Comparison of ENCODE assay signal across 8 cellular contexts in genomic region chr1:231806623-231807470, GRCh38.
DNase-seq lines count a peak whose midpoint lies in the region; ATAC-seq and TF ChIP-seq lines count a peak whose summit lies in the region.

No MANE protein-coding gene starts in this region.

- H3K79me2 ChIP-seq in OCI-LY3 (ENCODE audit: low read length) = no peaks in the 10 kb centered on the region

- H3K27ac ChIP-seq in HL-60 (replicated peaks) = peak overlapping the region; percentile 71
- no peak overlapping the region for H3K27ac ChIP-seq in OCI-LY3 (ENCODE audit: low read length)
- H3K27ac ChIP-seq in body of pancreas = no peak overlapping the region

- 65 to 80% methylated on average over 15 to 21 of the region's 21 CpGs for WGBS in body of pancreas, 2 donors

- no peak overlapping the region for H3K9ac ChIP-seq in OCI-LY3 (ENCODE audit: low read length)

- DNase-seq in DMS53 (lab: John Stamatoyannopoulos, UW) = peak; percentile 84
- peak; percentile 59 to 89 for DNase-seq in HL-60 (ENCODE audit: low read depth in 1 of 2, low spot score in 1 of 2)
- DNase-seq in body of pancreas = peak; percentile 22 to 47 (median 32)
- peak; percentile 89 for DNase-seq in islet precursor cell
- peak; percentile 7 to 17 (median 9) for DNase-seq in stimulated activated CD4-positive, alpha-beta T cell treated with anti-CD3 and anti-CD28 coated beads, TNF-alpha, amount 100 ng/mL, for 48 hours (ENCODE audit: low read depth in 3 of 3)

- H4K20me1 ChIP-seq in OCI-LY3 (ENCODE audit: insufficient read depth, low read length) = no peaks in the 10 kb centered on the region

- TF ChIP-seq POLR2A in body of pancreas (IDR thresholded peaks at IDR 0.05) = no peak

- H2AFZ ChIP-seq in OCI-LY3 (ENCODE audit: low read depth, low read length) = no peak overlapping the region

- H3K4me1 ChIP-seq in OCI-LY3 (ENCODE audit: low read length) (0 out of 2 replicates have a peak, but pooled peaks cover 3% of the 10 kb centered on the region), body of pancreas (no peaks in the 10 kb centered on the region)

- H3K27me3 ChIP-seq in HL-60 (ENCODE audit: insufficient read depth, poor library complexity, severe bottlenecking) (no peaks in the 10 kb centered on the region), OCI-LY3 (ENCODE audit: low read depth, low read length) (peaks cover 7% of the 10 kb centered on the region; the same call in 1 of the 2 replicates), body of pancreas (no peaks in the 10 kb centered on the region)

- H3K4me3 ChIP-seq in HL-60 (replicated peaks; ENCODE audit: insufficient read depth, low read length) (no peak overlapping the region), OCI-LY3 (ENCODE audit: low read length) (no peak overlapping the region), body of pancreas (no peak overlapping the region)

- H3K36me3 ChIP-seq in OCI-LY3 (replicated peaks; ENCODE audit: low read depth, low read length) (no peaks in the 10 kb centered on the region), body of pancreas (replicated peaks in 1 of 2; ENCODE audit: insufficient read depth in 1 of 2, low read depth in 2 of 2) (no peaks in the 10 kb centered on the region)

- no peak overlapping the region for H3K4me2 ChIP-seq in OCI-LY3 (ENCODE audit: low read length)

- ATAC-seq in GM19463 (IDR thresholded peaks at IDR 0.05; ENCODE audit: unreplicated experiment) (peak; percentile 94), body of pancreas (no peak), HG02970 (IDR thresholded peaks at IDR 0.05; ENCODE audit: low FRiP score, unreplicated experiment) (no peak)

- intact Hi-C loops in body of pancreas (cut with DNase I) = no loop called here

- H3K9me3 ChIP-seq in OCI-LY3 (ENCODE audit: insufficient read depth, low read length) (no peaks in the 10 kb centered on the region), body of pancreas (no peaks in the 10 kb centered on the region)

- TF ChIP-seq CTCF in HL-60 (IDR thresholded peaks at IDR 0.05; ENCODE audit: insufficient read depth, low read length) (peak; percentile 98), OCI-LY3 (IDR thresholded peaks at IDR 0.05; ENCODE audit: low read depth, low read length) (peak; percentile 73), body of pancreas (IDR thresholded peaks at IDR 0.05) (peak in 5 of 7 experiments; percentile 5 to 47 (median 33))

Comparison
In these comparisons a context has a peak if more than half of its experiments do, and no peak if none do; other contexts are left out.
1. DNase-seq: peak in every context shown above with its lines; median percentile 89 in islet precursor cell; 84 in DMS53; 74 in HL-60; 32 in body of pancreas; 9 in stimulated activated CD4-positive, alpha-beta T cell treated with anti-CD3 and anti-CD28 coated beads, TNF-alpha, amount 100 ng/mL, for 48 hours.
2. CTCF ChIP-seq: peak in every context shown above with its lines; median percentile 98 in HL-60; 73 in OCI-LY3; 33 in body of pancreas.